Comparison of ENCODE assay signal across 8 cellular contexts in genomic region chr3:44534651-44535050, GRCh38. TPM values are rescaled to one million over a fixed set of nuclear protein-coding genes. Genes with fewer than 3 reads are reported as not detected.
DNase-seq lines count a peak whose midpoint lies in the region; FAIRE-seq and TF ChIP-seq lines count a peak whose summit lies in the region.
"Not testable (repeated sequence)": the region's sequence is repeated elsewhere in the genome, so short reads cannot be mapped to it uniquely, and the experiment has no call there.

No MANE protein-coding gene starts in this region.

- H3K27ac Mint-ChIP-seq in HFFc6: not testable (repeated sequence)
- peak overlapping the region; percentile 7 for H3K27ac Mint-ChIP-seq in glutamatergic neuron (ENCODE audit: unreplicated experiment)
- H3K27ac Mint-ChIP-seq in type B pancreatic cell: peak overlapping the region; percentile 1

- not testable (repeated sequence) for H3K27ac ChIP-seq in mesenchymal stem cell (ENCODE audit: low read length, poor library complexity, severe bottlenecking)

- not testable (repeated sequence) for H3K36me3 Mint-ChIP-seq in HFFc6 (ENCODE audit: low read depth); glutamatergic neuron (ENCODE audit: unreplicated experiment); type B pancreatic cell

- H3K9me3 ChIP-seq in mesenchymal stem cell (ENCODE audit: control insufficient read depth, low read length): not testable (repeated sequence)

- not testable (repeated sequence) for H3K9ac ChIP-seq in mesenchymal stem cell (ENCODE audit: low read length)

- not testable (repeated sequence) for FAIRE-seq in RCC 7860 (lab: Jason Lieb, UNC)

- H3K23ac ChIP-seq in mesenchymal stem cell (ENCODE audit: low read length in 2 of 2): not testable (repeated sequence)

- not testable (repeated sequence) for H4K8ac ChIP-seq in mesenchymal stem cell (ENCODE audit: low read length)

- H4K91ac ChIP-seq in mesenchymal stem cell (ENCODE audit: low read length): not testable (repeated sequence)

- in situ Hi-C loops in Caki2 (cut with HindIII; ENCODE audit: low pct_unique_long_range_greater_than_20kb, low sequenced_read_pairs): not testable (repeated sequence)

- H2BK12ac ChIP-seq in mesenchymal stem cell (ENCODE audit: low read length in 2 of 2): not testable (repeated sequence)

- not testable (repeated sequence) for H3K4me3 Mint-ChIP-seq in HFFc6; glutamatergic neuron (ENCODE audit: unreplicated experiment); type B pancreatic cell

- not testable (repeated sequence) for H2AK5ac ChIP-seq in mesenchymal stem cell (ENCODE audit: low read length, severe bottlenecking)

- H3K79me1 ChIP-seq in mesenchymal stem cell (replicated peaks; ENCODE audit: low read length, poor library complexity, severe bottlenecking): not testable (repeated sequence)

- not testable (repeated sequence) for H2BK120ac ChIP-seq in mesenchymal stem cell (ENCODE audit: low read depth, low read length)

- DNase-seq in Caki2 (ENCODE audit: low read depth): peak; percentile 51
- DNase-seq in HFFc6: peak; percentile 68
- peak; percentile 28 for DNase-seq in RCC 7860 (ENCODE audit: low spot score)
- peak; percentile 82 for DNase-seq in amniotic epithelial cell (ENCODE audit: low read depth)
- DNase-seq in epithelial cell of esophagus (ENCODE audit: low read depth): peak; percentile 42
- not testable (repeated sequence) for DNase-seq in glutamatergic neuron; type B pancreatic cell (ENCODE audit: extremely low spot score, unreplicated experiment)
- DNase-seq in mesenchymal stem cell: peak; percentile 8

- not testable (repeated sequence) for H3K27me3 Mint-ChIP-seq in HFFc6 (ENCODE audit: insufficient read depth); glutamatergic neuron (ENCODE audit: unreplicated experiment)
- H3K27me3 Mint-ChIP-seq in type B pancreatic cell: peaks cover 54% of the 10 kb centered on the region

- not testable (repeated sequence) for H3K36me3 ChIP-seq in mesenchymal stem cell (ENCODE audit: control insufficient read depth in 1 of 2, insufficient read depth in 2 of 2, low read depth in 1 of 2, low read length in 2 of 2)

- H3K4me3 ChIP-seq in epithelial cell of esophagus (ENCODE audit: low read length); mesenchymal stem cell (ENCODE audit: insufficient read depth in 1 of 2, low read depth in 1 of 2, low read length in 2 of 2): not testable (repeated sequence)

- peaks cover 16% of the 10 kb centered on the region for H3K4me1 Mint-ChIP-seq in HFFc6 (ENCODE audit: low read depth)
- not testable (repeated sequence) for H3K4me1 Mint-ChIP-seq in glutamatergic neuron (ENCODE audit: low read depth, unreplicated experiment); type B pancreatic cell (ENCODE audit: unreplicated experiment)

- not testable (repeated sequence) for H2AFZ ChIP-seq in mesenchymal stem cell (ENCODE audit: low read depth, low read length)

- not testable (repeated sequence) for H3K4ac ChIP-seq in mesenchymal stem cell (ENCODE audit: low read depth in 1 of 2, low read length in 2 of 2)

- H3K27me3 ChIP-seq in mesenchymal stem cell (ENCODE audit: control insufficient read depth in 1 of 2, insufficient read depth in 1 of 2, low read length in 2 of 2): peaks cover 18 to 46% of the 10 kb centered on the region in 2 experiments

- not testable (repeated sequence) for H2BK5ac ChIP-seq in mesenchymal stem cell (ENCODE audit: low read depth, low read length, poor library complexity, severe bottlenecking)

- 25% methylated on average over 4 of the region's 4 CpGs for WGBS in mesenchymal stem cell

- not testable (repeated sequence) for H3K9me3 Mint-ChIP-seq in HFFc6; glutamatergic neuron (ENCODE audit: unreplicated experiment); type B pancreatic cell

- not testable (repeated sequence) for H3K18ac ChIP-seq in mesenchymal stem cell (ENCODE audit: low read depth in 1 of 2, low read length in 2 of 2)

- TF ChIP-seq CTCF in HFFc6 (IDR thresholded peaks at IDR 0.05); epithelial cell of esophagus (IDR thresholded peaks at IDR 0.05; ENCODE audit: insufficient read depth, low read depth, low read length, missing control alignments); glutamatergic neuron (IDR thresholded peaks at IDR 0.05; ENCODE audit: partially characterized antibody, unreplicated experiment); type B pancreatic cell (conservative IDR thresholded peaks at IDR 0.05): not testable (repeated sequence)

- not testable (repeated sequence) for H3K4me2 ChIP-seq in mesenchymal stem cell (ENCODE audit: low read length, poor library complexity, severe bottlenecking)

- H2BK15ac ChIP-seq in mesenchymal stem cell (ENCODE audit: low read depth, poor library complexity, severe bottlenecking): not testable (repeated sequence)

- not testable (repeated sequence) for H3K4me1 ChIP-seq in mesenchymal stem cell (ENCODE audit: control insufficient read depth, insufficient read depth, low read depth, low read length)

- not testable (repeated sequence) for H3K14ac ChIP-seq in mesenchymal stem cell (ENCODE audit: low read length in 2 of 2)

RNA-seq across cellular contexts. Expression of gene ZKSCAN7, which starts 20.3 kb away (rescaled TPM):
- 4.3 and 17.5 TPM in 2 replicates for total RNA-seq in Caki2 (2014; rRNA removed; shearing (Covaris generic); ENCODE audit: low replicate concordance)
- 1 to 10 TPM in 2 of 6 experiments, under 1 TPM in 4; 0.57 to 1.2 (median 0.94) TPM for total RNA-seq in HFFc6 (2021; fragmentation: NEBNext Ultra II Directional; extraction: Animal tissue kit (Norgen Biotek cat#: 25700))
- total RNA-seq in glutamatergic neuron (ENCODE audit: unreplicated experiment): 20.6 TPM
- 3.7 TPM for polyA plus RNA-seq in mesenchymal stem cell (2013, experiment 1 of 2)
- polyA plus RNA-seq in mesenchymal stem cell (2013, experiment 2 of 2): 3.1 TPM
- total RNA-seq in type B pancreatic cell (ENCODE audit: low replicate concordance): 9.7 and 17.2 TPM in 2 replicates

RNA-seq across cellular contexts. Expression of gene ZNF660, which starts 50.1 kb away (rescaled TPM):
- not detected in 2 replicates for total RNA-seq in Caki2 (2014; rRNA removed; shearing (Covaris generic); ENCODE audit: low replicate concordance)
- under 1 TPM; 0.05 to 0.23 (median 0.14) TPM for total RNA-seq in HFFc6 (2021; fragmentation: NEBNext Ultra II Directional; extraction: Animal tissue kit (Norgen Biotek cat#: 25700))
- 35.4 TPM for total RNA-seq in glutamatergic neuron (ENCODE audit: unreplicated experiment)
- 1.6 TPM for polyA plus RNA-seq in mesenchymal stem cell (2013, experiment 1 of 2)
- polyA plus RNA-seq in mesenchymal stem cell (2013, experiment 2 of 2): 1.5 TPM
- total RNA-seq in type B pancreatic cell (ENCODE audit: low replicate concordance): 4.0 and 19.2 TPM in 2 replicates

RNA-seq across cellular contexts. Expression of gene ZNF445, which starts 57.2 kb away (rescaled TPM):
- 3.5 and 4.5 TPM in 2 replicates for total RNA-seq in Caki2 (2014; rRNA removed; shearing (Covaris generic); ENCODE audit: low replicate concordance)
- 10 to 100 TPM; 11.5 to 13.0 (median 12.5) TPM for total RNA-seq in HFFc6 (2021; fragmentation: NEBNext Ultra II Directional; extraction: Animal tissue kit (Norgen Biotek cat#: 25700))
- 66.8 TPM for total RNA-seq in glutamatergic neuron (ENCODE audit: unreplicated experiment)
- 3.9 TPM for polyA plus RNA-seq in mesenchymal stem cell (2013, experiment 1 of 2)
- 3.6 TPM for polyA plus RNA-seq in mesenchymal stem cell (2013, experiment 2 of 2)
- 24.8 and 41.5 TPM in 2 replicates for total RNA-seq in type B pancreatic cell (ENCODE audit: low replicate concordance)
